14 cellular contexts compared by ENCODE assay signal in genomic region chr11:122976734-122977454, GRCh38. TPM values are rescaled to one million over a fixed set of nuclear protein-coding genes. Genes with fewer than 3 reads are reported as not detected.
DNase-seq lines count a peak whose midpoint lies in the region; ATAC-seq and TF ChIP-seq lines count a peak whose summit lies in the region.
"Had no signal": no experiment of that assay in that cellular context is flagged by ENCODE, and none has a peak within 500 bp of the region (broad histone marks: within the 10 kb centered on the region; RNA-seq: fewer than 3 reads in every experiment).

No MANE protein-coding gene starts in this region.

- CTCF ChIA-PET in GM10248 (lab: Yijun Ruan, JAX): no interaction called here

- no peak for TF ChIP-seq CTCF in GM10248 (IDR thresholded peaks at IDR 0.05; ENCODE audit: control extremely low read depth, extremely low read depth, low read depth, missing control alignments)

- H3K9me3 Mint-ChIP-seq in activated T-cell treated with anti-CD3 and anti-CD28 coated beads, Interleukin-2, amount 50 U/mL, for 4 hours: no peaks in the 10 kb centered on the region
- no peaks in the 10 kb centered on the region for H3K9me3 Mint-ChIP-seq in stimulated activated naive CD8-positive, alpha-beta T cell treated with anti-CD3 and anti-CD28 coated beads, Interleukin-15, Interleukin-2, amounts not matched to agents 100 ng/mL and 50 ng/mL, for 24 hours

- no peaks in the 10 kb centered on the region for H3K36me3 Mint-ChIP-seq in activated T-cell treated with anti-CD3 and anti-CD28 coated beads, Interleukin-2, amount 50 U/mL, for 4 hours (ENCODE audit: insufficient read depth)
- H3K36me3 Mint-ChIP-seq in T-helper 17 cell (ENCODE audit: low read depth): peaks cover 6% of the 10 kb centered on the region
- H3K36me3 Mint-ChIP-seq in stimulated activated naive CD8-positive, alpha-beta T cell treated with anti-CD3 and anti-CD28 coated beads, Interleukin-15, Interleukin-2, amounts not matched to agents 100 ng/mL and 50 ng/mL, for 24 hours (ENCODE audit: low read depth): peaks cover 4% of the 10 kb centered on the region

- peak overlapping the region; percentile 83 for H3K27ac Mint-ChIP-seq in T-helper 17 cell
- H3K27ac Mint-ChIP-seq in stimulated activated naive CD8-positive, alpha-beta T cell treated with anti-CD3 and anti-CD28 coated beads, Interleukin-15, Interleukin-2, amounts not matched to agents 100 ng/mL and 50 ng/mL, for 24 hours: no peak overlapping the region

- peaks cover 11% of the 10 kb centered on the region for H3K4me1 ChIP-seq in iPS-18a (ENCODE audit: control insufficient read depth, low read depth, low read length)

- peak overlapping the region; percentile 50 for H3K4me3 Mint-ChIP-seq in activated T-cell treated with anti-CD3 and anti-CD28 coated beads, Interleukin-2, amount 50 U/mL, for 4 hours
- peak overlapping the region; percentile 80 for H3K4me3 Mint-ChIP-seq in T-helper 17 cell
- H3K4me3 Mint-ChIP-seq in stimulated activated naive CD8-positive, alpha-beta T cell treated with anti-CD3 and anti-CD28 coated beads, Interleukin-15, Interleukin-2, amounts not matched to agents 100 ng/mL and 50 ng/mL, for 24 hours: peak overlapping the region; percentile 65

- intact Hi-C loops in sciatic nerve (cut with DNase I): no loop called here

- no peaks in the 10 kb centered on the region for H3K9me3 ChIP-seq in T-helper 17 cell (ENCODE audit: control insufficient read depth, low read length, poor library complexity, severe bottlenecking)
- peaks cover 5% of the 10 kb centered on the region for H3K9me3 ChIP-seq in iPS-18a (ENCODE audit: control insufficient read depth, low read depth, low read length)

- peaks cover 79% of the 10 kb centered on the region for H3K27me3 Mint-ChIP-seq in activated T-cell treated with anti-CD3 and anti-CD28 coated beads, Interleukin-2, amount 50 U/mL, for 4 hours (ENCODE audit: low read depth)
- H3K27me3 Mint-ChIP-seq in T-helper 17 cell: peaks cover 92% of the 10 kb centered on the region
- peaks cover 92% of the 10 kb centered on the region for H3K27me3 Mint-ChIP-seq in stimulated activated naive CD8-positive, alpha-beta T cell treated with anti-CD3 and anti-CD28 coated beads, Interleukin-15, Interleukin-2, amounts not matched to agents 100 ng/mL and 50 ng/mL, for 24 hours

- no peak for DNase-seq in activated T-cell treated with anti-CD3 and anti-CD28 coated beads, Interleukin-2, amount 50 U/mL, for 4 hours
- DNase-seq in activated T-cell treated with anti-CD3 and anti-CD28 coated beads for 4 hours (no peak), T-helper 17 cell (no peak), sciatic nerve (ENCODE audit: low spot score) (no peak), GM10248 (ENCODE audit: extremely low spot score) (no peak)
- DNase-seq: C1 segment of cervical spinal cord, GOT3, NCI-H1930, SHP77, stomach had no signal

- ATAC-seq in activated T-cell treated with anti-CD3 and anti-CD28 coated beads, Interleukin-2, amount 50 U/mL, for 4 hours: peak in 1 of 2 donors; percentile 28
- ATAC-seq in T-helper 17 cell (no peak), sciatic nerve (no peak), HG03460 (IDR thresholded peaks at IDR 0.05; ENCODE audit: unreplicated experiment) (no peak)

- H3K4me1 Mint-ChIP-seq in activated T-cell treated with anti-CD3 and anti-CD28 coated beads, Interleukin-2, amount 50 U/mL, for 4 hours (ENCODE audit: low read depth): peaks cover 17% of the 10 kb centered on the region
- peaks cover 12% of the 10 kb centered on the region for H3K4me1 Mint-ChIP-seq in T-helper 17 cell
- H3K4me1 Mint-ChIP-seq in stimulated activated naive CD8-positive, alpha-beta T cell treated with anti-CD3 and anti-CD28 coated beads, Interleukin-15, Interleukin-2, amounts not matched to agents 100 ng/mL and 50 ng/mL, for 24 hours (ENCODE audit: low read depth): peaks cover 29% of the 10 kb centered on the region

- H3K27me3 ChIP-seq in iPS-18a (ENCODE audit: control insufficient read depth, insufficient read depth, low read length): peaks cover 97% of the 10 kb centered on the region

- POLR2A ChIA-PET in GM10248 (lab: Yijun Ruan, JAX): no interaction called here

- no peak overlapping the region for H3K27ac ChIP-seq in iPS-18a (ENCODE audit: low read length)
- H3K27ac ChIP-seq: stomach had no signal

- H3K9ac ChIP-seq in iPS-18a (ENCODE audit: low read length): peak overlapping the region; percentile 37

- H3K4me3 ChIP-seq in iPS-18a (ENCODE audit: low read length): peak overlapping the region; percentile 71

- no peaks in the 10 kb centered on the region for H3K36me3 ChIP-seq in iPS-18a (ENCODE audit: control insufficient read depth, low read depth, low read length)
- H3K36me3 ChIP-seq: stomach had no signal

RNA-seq across cellular contexts. Expression of gene BSX, which starts 4.7 kb away (rescaled TPM):
- not detected for total RNA-seq in activated T-cell treated with anti-CD3 and anti-CD28 coated beads, Interleukin-2, amount 50 U/mL, for 4 hours
- not detected for total RNA-seq in T-helper 17 cell
- total RNA-seq in sciatic nerve: not detected
- total RNA-seq: skeletal muscle tissue, stomach had no signal
